Comparison of ENCODE assay signal across 14 cellular contexts in genomic region chr15:32148833-32149555, GRCh38.
DNase-seq lines count a peak whose midpoint lies in the region; ATAC-seq and TF ChIP-seq lines count a peak whose summit lies in the region.
"Had no signal": no experiment of that assay in that cellular context is flagged by ENCODE, and none has a peak within 500 bp of the region (broad histone marks: within the 10 kb centered on the region; RNA-seq: fewer than 3 reads in every experiment).

No MANE protein-coding gene starts in this region.

- H3K4me1 Mint-ChIP-seq in stimulated activated memory B cell treated with anti-CD40 and anti-IgM and Interleukin-4, amounts not matched to agents 10 μg/mL and 1 μg/mL and 100 μg/mL, for 72 hours: no peaks in the 10 kb centered on the region

- no peaks in the 10 kb centered on the region for H3K36me3 Mint-ChIP-seq in stimulated activated memory B cell treated with anti-CD40 and anti-IgM and Interleukin-4, amounts not matched to agents 10 μg/mL and 1 μg/mL and 100 μg/mL, for 72 hours
- H3K36me3 Mint-ChIP-seq: CD8-positive, alpha-beta T cell had no signal

- no peak for ATAC-seq in Right ventricle myocardium inferior
- ATAC-seq in left ventricle myocardium superior: no peak
- ATAC-seq in stimulated activated memory B cell treated with anti-CD40 and anti-IgM and Interleukin-4, amounts not matched to agents 10 μg/mL and 1 μg/mL and 100 μg/mL, for 72 hours: peak; percentile 53
- no peak for ATAC-seq in GM21390 (IDR thresholded peaks at IDR 0.05; ENCODE audit: unreplicated experiment)
- ATAC-seq: CD8-positive, alpha-beta T cell; GM23338 had no signal

- WGBS in esophagus muscularis mucosa: 89% methylated on average over 15 of the region's 15 CpGs

- H3K9me3 Mint-ChIP-seq in stimulated activated memory B cell treated with anti-CD40 and anti-IgM and Interleukin-4, amounts not matched to agents 10 μg/mL and 1 μg/mL and 100 μg/mL, for 72 hours: no peaks in the 10 kb centered on the region
- H3K9me3 Mint-ChIP-seq: CD8-positive, alpha-beta T cell; GM23338 had no signal

- H3K27ac ChIP-seq in esophagus muscularis mucosa (replicated peaks in 1 of 4): no peak overlapping the region
- H3K27ac ChIP-seq: BLaER1 treated with 17β-estradiol and CSF1 and Interleukin-3, amounts not matched to agents 10 nM and 100 nM had no signal

- no peak overlapping the region for H3K4me3 Mint-ChIP-seq in stimulated activated memory B cell treated with anti-CD40 and anti-IgM and Interleukin-4, amounts not matched to agents 10 μg/mL and 1 μg/mL and 100 μg/mL, for 72 hours
- H3K4me3 Mint-ChIP-seq: CD8-positive, alpha-beta T cell; GM23338 had no signal

- H3K36me3 ChIP-seq in esophagus muscularis mucosa: no peaks in the 10 kb centered on the region
- H3K36me3 ChIP-seq: BLaER1 treated with 17β-estradiol and CSF1 and Interleukin-3, amounts not matched to agents 10 nM and 100 nM had no signal

- peak; percentile 39 for DNase-seq in Right ventricle myocardium inferior (ENCODE audit: missing footprints)
- no peak for DNase-seq in left ventricle myocardium superior
- DNase-seq in esophagus muscularis mucosa (ENCODE audit: extremely low spot score): peak; percentile 90
- DNase-seq in activated CD4-positive, alpha-beta T cell treated with anti-CD3 and anti-CD28 coated beads for 4 hours: no peak
- DNase-seq in DMS79 treated with DMSO at 0.1 percent for 48 hours (lab: John Stamatoyannopoulos, UW): no peak
- DNase-seq: 8988T; Calu3; CD8-positive, alpha-beta T cell; DND-41; HCEC 1CT had no signal

- no peak overlapping the region for H3K27ac Mint-ChIP-seq in stimulated activated memory B cell treated with anti-CD40 and anti-IgM and Interleukin-4, amounts not matched to agents 10 μg/mL and 1 μg/mL and 100 μg/mL, for 72 hours
- H3K27ac Mint-ChIP-seq: CD8-positive, alpha-beta T cell; GM23338 had no signal

- H3K4me1 ChIP-seq in esophagus muscularis mucosa: no peaks in the 10 kb centered on the region

- H3K27me3 Mint-ChIP-seq in stimulated activated memory B cell treated with anti-CD40 and anti-IgM and Interleukin-4, amounts not matched to agents 10 μg/mL and 1 μg/mL and 100 μg/mL, for 72 hours: peaks cover 30% of the 10 kb centered on the region

- TF ChIP-seq EP300 in esophagus muscularis mucosa (IDR thresholded peaks at IDR 0.05): no peak

- intact Hi-C loops in Right ventricle myocardium inferior (cut with DNase I): no loop called here
- intact Hi-C loops in left ventricle myocardium superior (cut with micrococcal nuclease): no loop called here
- intact Hi-C loops in esophagus muscularis mucosa (cut with DNase I): no loop called here

- no peak overlapping the region for H3K4me3 ChIP-seq in esophagus muscularis mucosa
- H3K4me3 ChIP-seq: BLaER1 treated with 17β-estradiol and CSF1 and Interleukin-3, amounts not matched to agents 10 nM and 100 nM; GM23338 had no signal

- H3K9me3 ChIP-seq in esophagus muscularis mucosa: no peaks in the 10 kb centered on the region

- no peak for TF ChIP-seq CTCF in esophagus muscularis mucosa (IDR thresholded peaks at IDR 0.05)

- TF ChIP-seq POLR2A in esophagus muscularis mucosa (IDR thresholded peaks at IDR 0.05; ENCODE audit: low read depth): no peak

- no peaks in the 10 kb centered on the region for H3K27me3 ChIP-seq in esophagus muscularis mucosa
- H3K27me3 ChIP-seq: BLaER1 treated with 17β-estradiol and CSF1 and Interleukin-3, amounts not matched to agents 10 nM and 100 nM had no signal

Comparison
In these comparisons a context has a peak if more than half of its experiments do, and no peak if none do; other contexts are left out.
1. DNase-seq: peak in Right ventricle myocardium inferior (single experiment) and esophagus muscularis mucosa (single experiment); none in left ventricle myocardium superior (single experiment), activated CD4-positive, alpha-beta T cell treated with anti-CD3 and anti-CD28 coated beads for 4 hours (0 of 2) and DMS79 treated with DMSO at 0.1 percent for 48 hours (single experiment).